Comparison of ENCODE assay signal across 9 cellular contexts in the genomic region with DNA sequence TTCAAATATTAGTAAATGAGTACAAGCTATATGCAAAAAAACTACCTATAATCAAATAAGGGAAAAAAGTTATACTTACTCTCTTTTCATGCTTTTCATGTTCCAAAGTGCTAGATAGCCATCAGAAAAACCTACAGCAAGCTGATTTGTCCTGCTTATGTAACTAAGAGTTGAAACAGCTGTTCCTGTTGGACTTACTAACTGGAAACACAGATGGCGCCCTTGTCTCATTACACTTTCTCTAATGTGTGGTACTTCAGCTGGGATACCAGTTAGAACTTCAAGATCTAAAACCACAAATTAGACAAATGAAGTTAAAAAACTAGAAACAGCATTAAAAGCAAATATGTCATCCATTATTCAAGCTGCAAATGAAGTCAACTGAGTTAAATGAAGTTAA. TPM values are rescaled to one million over a fixed set of nuclear protein-coding genes. Genes with fewer than 3 reads are reported as not detected.
A peak's percentile ranks its signal among the peaks of the same experiment; 100 is the strongest.
DNase-seq lines count a peak whose midpoint lies in the region; ATAC-seq and TF ChIP-seq lines count a peak whose summit lies in the region.
"Had no signal": no experiment of that assay in that cellular context is flagged by ENCODE, and none has a peak within 500 bp of the region (broad histone marks: within the 10 kb centered on the region; RNA-seq: fewer than 3 reads in every experiment).

No MANE protein-coding gene starts in this region.

- no peaks in the 10 kb centered on the region for H3K4me1 Mint-ChIP-seq in MCF 10A (ENCODE audit: insufficient read depth, unreplicated experiment)
- H3K4me1 Mint-ChIP-seq in activated T-helper 1 cell treated with anti-CD3 and anti-CD28 coated beads, Interleukin-12 subunit alpha, Interleukin-12 subunit beta, Interleukin-2, Interleukin-4 antibody, amounts not matched to agents 30 ng/mL and 10 ng/mL and 1 ng/mL, durations not matched to agents 14 hours and 24 hours and 36 hours (ENCODE audit: low read depth): peaks cover 18% of the 10 kb centered on the region

- H3K27ac ChIP-seq in breast epithelium (no peak overlapping the region), WERI-Rb-1 (no peak overlapping the region), right cardiac atrium (ENCODE audit: low read length) (no peak overlapping the region), tibial artery (no peak overlapping the region)

- H3K27ac Mint-ChIP-seq in MCF 10A (ENCODE audit: low read depth, unreplicated experiment): peak overlapping the region; percentile 25
- H3K27ac Mint-ChIP-seq in activated T-helper 1 cell treated with anti-CD3 and anti-CD28 coated beads, Interleukin-12 subunit alpha, Interleukin-12 subunit beta, Interleukin-2, Interleukin-4 antibody, amounts not matched to agents 30 ng/mL and 10 ng/mL and 1 ng/mL, durations not matched to agents 14 hours and 24 hours and 36 hours: no peak overlapping the region
- H3K27ac Mint-ChIP-seq: activated naive CD4-positive, alpha-beta T cell treated with anti-CD3 and anti-CD28 coated beads, Interleukin-2, amount 50 U/mL, for 24 hours had no signal

- H3K36me3 ChIP-seq in breast epithelium (no peaks in the 10 kb centered on the region), WERI-Rb-1 (peaks cover 85% of the 10 kb centered on the region), tibial artery (peaks cover 40 to 82% (median 82%) of the 10 kb centered on the region in 3 donors)

- intact Hi-C loops in MCF 10A (cut with micrococcal nuclease) (loop anchor here (2.0 to 5.0 kb wide), 4 partner anchors 171 to 669 kb away; partner anchors contain the start of genes ZNF496 and ZNF670), breast epithelium (cut with DNase I; ENCODE audit: low total_unique reads) (no loop called here), right cardiac atrium (cut with DNase I) (loop anchor here in 2 of 4 donors (5.0 to 10.0 kb wide), 2 partner anchors 57 to 65 kb away; no protein-coding TSS in a partner anchor), tibial artery (cut with DNase I; ENCODE audit: low total_unique reads) (no loop called here)
- intact Hi-C loops in activated T-helper 1 cell treated with anti-CD3 and anti-CD28 coated beads, Interleukin-12 subunit alpha, Interleukin-12 subunit beta, Interleukin-2, Interleukin-4 antibody, amounts not matched to agents 30 ng/mL and 10 ng/mL and 1 ng/mL, durations not matched to agents 14 hours and 24 hours and 36 hours (cut with micrococcal nuclease): loop anchor here (1.0 to 2.0 kb wide), 2 partner anchors 23 to 64 kb away; partner anchors contain the start of gene AHCTF1

- WGBS in right cardiac atrium: 82% methylated on average over 1 of the region's 1 CpG

- POLR2A ChIA-PET in MCF 10A (lab: Yijun Ruan, JAX): interaction anchor here (0.5 to 3.0 kb wide), 14 partner anchors 9 to 443 kb away, joined by 3 to 23 read pairs (median 4); partner anchors contain the start of gene AHCTF1

- DNase-seq in MCF 10A (ENCODE audit: unreplicated experiment) (peak; percentile 78), breast epithelium (ENCODE audit: low spot score in 2 of 2) (no peak), Kasumi-1 (lab: John Stamatoyannopoulos, UW) (peak; percentile 74 to 88), WERI-Rb-1 (peak; percentile 46), right cardiac atrium (no peak), tibial artery (no peak), cerebellum (ENCODE audit: low spot score) (no peak)
- no peak for DNase-seq in activated T-helper 1 cell treated with anti-CD3 and anti-CD28 coated beads, Interleukin-12 subunit alpha, Interleukin-12 subunit beta, Interleukin-2, Interleukin-4 antibody, amounts not matched to agents 30 ng/mL and 10 ng/mL and 1 ng/mL, durations not matched to agents 14 hours and 24 hours and 36 hours (ENCODE audit: low spot score)

- H3K4me3 Mint-ChIP-seq in MCF 10A (ENCODE audit: unreplicated experiment): no peak overlapping the region
- no peak overlapping the region for H3K4me3 Mint-ChIP-seq in activated T-helper 1 cell treated with anti-CD3 and anti-CD28 coated beads, Interleukin-12 subunit alpha, Interleukin-12 subunit beta, Interleukin-2, Interleukin-4 antibody, amounts not matched to agents 30 ng/mL and 10 ng/mL and 1 ng/mL, durations not matched to agents 14 hours and 24 hours and 36 hours
- H3K4me3 Mint-ChIP-seq: activated naive CD4-positive, alpha-beta T cell treated with anti-CD3 and anti-CD28 coated beads, Interleukin-2, amount 50 U/mL, for 24 hours had no signal

- CTCF ChIA-PET in MCF 10A (lab: Yijun Ruan, JAX): interaction anchor here (0.6 to 4.2 kb wide), 34 partner anchors 9 to 666 kb away, joined by 3 to 45 read pairs (median 4); partner anchors contain the start of genes ZNF669 and ZNF670

- no peaks in the 10 kb centered on the region for H3K27me3 Mint-ChIP-seq in MCF 10A (ENCODE audit: insufficient read depth, unreplicated experiment)
- no peaks in the 10 kb centered on the region for H3K27me3 Mint-ChIP-seq in activated T-helper 1 cell treated with anti-CD3 and anti-CD28 coated beads, Interleukin-12 subunit alpha, Interleukin-12 subunit beta, Interleukin-2, Interleukin-4 antibody, amounts not matched to agents 30 ng/mL and 10 ng/mL and 1 ng/mL, durations not matched to agents 14 hours and 24 hours and 36 hours (ENCODE audit: insufficient read depth)
- H3K27me3 Mint-ChIP-seq: activated naive CD4-positive, alpha-beta T cell treated with anti-CD3 and anti-CD28 coated beads, Interleukin-2, amount 50 U/mL, for 24 hours had no signal

- TF ChIP-seq POLR2A in breast epithelium (IDR thresholded peaks at IDR 0.05): no peak

- no peak overlapping the region for H3K4me3 ChIP-seq in breast epithelium
- H3K4me3 ChIP-seq in WERI-Rb-1 (ENCODE audit: low read depth, low read length): no peak overlapping the region
- H3K4me3 ChIP-seq in right cardiac atrium (ENCODE audit: low read length): no peak overlapping the region
- no peak overlapping the region for H3K4me3 ChIP-seq in tibial artery

- H3K9me3 ChIP-seq in breast epithelium (no peaks in the 10 kb centered on the region), WERI-Rb-1 (ENCODE audit: severe bottlenecking) (no peaks in the 10 kb centered on the region), right cardiac atrium (ENCODE audit: control insufficient read depth, low read length) (no peaks in the 10 kb centered on the region), tibial artery (no peaks in the 10 kb centered on the region)

- BruUV-seq in MCF 10A (replicated peaks; lab: Mats Ljungman, UMichigan): no TSS peak

- H3K27me3 ChIP-seq in breast epithelium (no peaks in the 10 kb centered on the region), WERI-Rb-1 (ENCODE audit: insufficient read depth, low read depth, severe bottlenecking) (no peaks in the 10 kb centered on the region), right cardiac atrium (ENCODE audit: control insufficient read depth, insufficient read depth) (no peaks in the 10 kb centered on the region), tibial artery (no peaks in the 10 kb centered on the region)

- peak; percentile 55 to 69 for ATAC-seq in right cardiac atrium

- H3K4me1 ChIP-seq in breast epithelium (no peaks in the 10 kb centered on the region), right cardiac atrium (ENCODE audit: control insufficient read depth, insufficient read depth, low read length) (no peaks in the 10 kb centered on the region), tibial artery (no peaks in the 10 kb centered on the region)

- H3K9me3 Mint-ChIP-seq in MCF 10A (ENCODE audit: unreplicated experiment): no peaks in the 10 kb centered on the region
- no peaks in the 10 kb centered on the region for H3K9me3 Mint-ChIP-seq in activated T-helper 1 cell treated with anti-CD3 and anti-CD28 coated beads, Interleukin-12 subunit alpha, Interleukin-12 subunit beta, Interleukin-2, Interleukin-4 antibody, amounts not matched to agents 30 ng/mL and 10 ng/mL and 1 ng/mL, durations not matched to agents 14 hours and 24 hours and 36 hours
- H3K9me3 Mint-ChIP-seq: activated naive CD4-positive, alpha-beta T cell treated with anti-CD3 and anti-CD28 coated beads, Interleukin-2, amount 50 U/mL, for 24 hours had no signal

- H3K36me3 Mint-ChIP-seq in MCF 10A (ENCODE audit: insufficient read depth, unreplicated experiment): peaks cover 96% of the 10 kb centered on the region
- H3K36me3 Mint-ChIP-seq in activated T-helper 1 cell treated with anti-CD3 and anti-CD28 coated beads, Interleukin-12 subunit alpha, Interleukin-12 subunit beta, Interleukin-2, Interleukin-4 antibody, amounts not matched to agents 30 ng/mL and 10 ng/mL and 1 ng/mL, durations not matched to agents 14 hours and 24 hours and 36 hours (ENCODE audit: low read depth): peaks cover 42% of the 10 kb centered on the region

- TF ChIP-seq CTCF in MCF 10A (IDR thresholded peaks at IDR 0.05; ENCODE audit: unreplicated experiment) (peak; percentile 74), breast epithelium (IDR thresholded peaks at IDR 0.05) (no peak), WERI-Rb-1 (IDR thresholded peaks at IDR 0.05; ENCODE audit: low read depth, low read length) (peak; percentile 61; the same call in 1 of the 2 replicates), tibial artery (IDR thresholded peaks at IDR 0.05) (peak; percentile 37 to 41)

RNA-seq across cellular contexts. Expression of gene AHCTF1, which starts 24.3 kb away (rescaled TPM):
- total RNA-seq in MCF 10A (2022): 79.5 and 112 TPM in 2 replicates
- total RNA-seq in breast epithelium: 10 to 100 TPM; 44.9 to 82.2 (median 55.9) TPM
- 10 to 100 TPM; 20.2 to 24.3 (median 20.5) TPM for total RNA-seq in right cardiac atrium
- polyA plus RNA-seq in right cardiac atrium: 7.8 TPM
- 56.1 and 60.5 TPM in 2 replicates for total RNA-seq in activated T-helper 1 cell treated with anti-CD3 and anti-CD28 coated beads, Interleukin-12 subunit alpha, Interleukin-12 subunit beta, Interleukin-2, Interleukin-4 antibody, amounts not matched to agents 30 ng/mL and 10 ng/mL and 1 ng/mL, durations not matched to agents 14 hours and 24 hours and 36 hours
- 36.7 TPM for total RNA-seq in cerebellum

Comparison
In these comparisons a context has a peak if more than half of its experiments do, and no peak if none do; other contexts are left out.
1. DNase-seq: peak in MCF 10A (single experiment), Kasumi-1 (2 of 2) and WERI-Rb-1 (single experiment); none in breast epithelium (0 of 2), right cardiac atrium (0 of 3), tibial artery (0 of 2), activated T-helper 1 cell treated with anti-CD3 and anti-CD28 coated beads, Interleukin-12 subunit alpha, Interleukin-12 subunit beta, Interleukin-2, Interleukin-4 antibody, amounts not matched to agents 30 ng/mL and 10 ng/mL and 1 ng/mL, durations not matched to agents 14 hours and 24 hours and 36 hours (single experiment) and cerebellum (single experiment).
2. CTCF ChIP-seq: peak in MCF 10A (single experiment), WERI-Rb-1 (single experiment) and tibial artery (2 of 2); none in breast epithelium (0 of 3).
3. intact Hi-C loops: an anchor here in MCF 10A (2.0 to 5.0 kb wide) and activated T-helper 1 cell treated with anti-CD3 and anti-CD28 coated beads, Interleukin-12 subunit alpha, Interleukin-12 subunit beta, Interleukin-2, Interleukin-4 antibody, amounts not matched to agents 30 ng/mL and 10 ng/mL and 1 ng/mL, durations not matched to agents 14 hours and 24 hours and 36 hours (1.0 to 2.0 kb wide); none called in breast epithelium and tibial artery.